Comparison of ENCODE assay signal across 23 cellular contexts in the genomic region with DNA sequence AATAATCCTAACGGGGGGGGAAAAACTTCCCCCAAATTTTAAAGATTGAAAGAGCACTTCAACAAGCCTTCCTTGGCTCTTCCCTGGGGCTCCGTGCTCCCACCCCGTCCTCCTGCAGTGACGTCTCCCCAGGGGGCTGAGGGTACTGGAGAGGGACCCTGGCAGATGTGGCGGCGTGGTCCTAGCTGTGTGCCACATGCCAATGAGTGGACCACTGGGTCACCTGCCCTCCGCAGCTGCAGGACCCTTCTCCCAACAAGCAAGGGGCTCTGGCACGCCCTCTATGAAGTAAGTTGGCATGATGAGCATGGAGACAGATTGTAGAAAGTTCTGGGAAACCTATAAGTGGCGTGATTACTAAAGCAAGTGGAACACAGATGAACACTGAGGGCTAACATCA. TPM values are rescaled to one million over a fixed set of nuclear protein-coding genes. Genes with fewer than 3 reads are reported as not detected.
DNase-seq lines count a peak whose midpoint lies in the region; ATAC-seq, FAIRE-seq and TF ChIP-seq lines count a peak whose summit lies in the region.
"Had no signal": no experiment of that assay in that cellular context is flagged by ENCODE, and none has a peak within 500 bp of the region (broad histone marks: within the 10 kb centered on the region; RNA-seq: fewer than 3 reads in every experiment).

No MANE protein-coding gene starts in this region.

- H3K4me3 ChIP-seq in right lobe of liver = no peak overlapping the region
- no peak overlapping the region for H3K4me3 ChIP-seq in HepG2 (replicated peaks in 1 of 3; ENCODE audit: insufficient read depth in 1 of 3, low read depth in 2 of 3, low read length in 3 of 3)
- H3K4me3 ChIP-seq in hepatocyte = no peak overlapping the region
- H3K4me3 ChIP-seq: BLaER1 treated with 17β-estradiol and CSF1 and Interleukin-3, amounts not matched to agents 10 nM and 100 nM had no signal

- H3K9me3 ChIP-seq in right lobe of liver = no peaks in the 10 kb centered on the region
- no peaks in the 10 kb centered on the region for H3K9me3 ChIP-seq in HepG2 (ENCODE audit: low read length)
- no peaks in the 10 kb centered on the region for H3K9me3 ChIP-seq in hepatocyte (ENCODE audit: low read depth)

- H3K79me2 ChIP-seq in HepG2 (ENCODE audit: insufficient read depth, low read length) (no peaks in the 10 kb centered on the region), hepatocyte (peaks cover 88% of the 10 kb centered on the region)

- H3K4me1 Mint-ChIP-seq in progenitor cell of endocrine pancreas (ENCODE audit: low read depth) = peaks cover 33% of the 10 kb centered on the region
- H3K4me1 Mint-ChIP-seq: IgD-negative memory B cell had no signal

- TF ChIP-seq POLR2A in right lobe of liver (IDR thresholded peaks at IDR 0.05) = no peak
- TF ChIP-seq POLR2A in HepG2 (IDR thresholded peaks at IDR 0.05; ENCODE audit: insufficient read depth in 1 of 2, low read depth in 2 of 2, low read length in 2 of 2) = no peak

- H4K20me1 ChIP-seq in HepG2 (ENCODE audit: insufficient read depth, low read length) = no peaks in the 10 kb centered on the region
- H4K20me1 ChIP-seq in hepatocyte (ENCODE audit: insufficient read depth, poor library complexity, severe bottlenecking) = peaks cover 60% of the 10 kb centered on the region

- no TSS peak for BruUV-seq in HepG2 (replicated peaks; lab: Mats Ljungman, UMichigan)

- H3K27ac ChIP-seq in right lobe of liver (no peak overlapping the region), HepG2 (ENCODE audit: extremely low read length, insufficient read depth, low read length) (no peak overlapping the region), hepatocyte (peak overlapping the region; percentile 18)
- H3K27ac ChIP-seq: BLaER1 treated with 17β-estradiol and CSF1 and Interleukin-3, amounts not matched to agents 10 nM and 100 nM had no signal

- POLR2A ChIA-PET in HepG2 (lab: Yijun Ruan, JAX) = no interaction called here

- no peak for TF ChIP-seq EP300 in HepG2 (IDR thresholded peaks at IDR 0.05; ENCODE audit: low read depth in 2 of 2, low read length in 2 of 2)
- TF ChIP-seq EP300 in HepG2 (CRISPR knock-in tag; IDR thresholded peaks at IDR 0.05; ENCODE audit: borderline replicate concordance) = no peak

- H3K4me1 ChIP-seq in right lobe of liver (no peaks in the 10 kb centered on the region), HepG2 (ENCODE audit: insufficient read depth, low read length) (no peaks in the 10 kb centered on the region), hepatocyte (ENCODE audit: insufficient read depth) (peaks cover 16% of the 10 kb centered on the region)

- CTCF ChIA-PET in HepG2 (lab: Yijun Ruan, JAX; ENCODE audit: low intra/inter-chr PET ratio, low total read pairs) = no interaction called here

- H3K9me3 Mint-ChIP-seq in progenitor cell of endocrine pancreas (ENCODE audit: low read depth) = no peaks in the 10 kb centered on the region
- H3K9me3 Mint-ChIP-seq: H9 had no signal

- H3K27me3 ChIP-seq in right lobe of liver (no peaks in the 10 kb centered on the region), HepG2 (ENCODE audit: control insufficient read depth in 1 of 2, insufficient read depth in 2 of 2, low read length in 2 of 2) (peaks cover 1 to 30% of the 10 kb centered on the region in 2 experiments; a peak in 4 of 5 replicates), hepatocyte (no peaks in the 10 kb centered on the region)
- H3K27me3 ChIP-seq: BLaER1 treated with 17β-estradiol and CSF1 and Interleukin-3, amounts not matched to agents 10 nM and 100 nM had no signal

- H3K36me3 ChIP-seq in right lobe of liver = no peaks in the 10 kb centered on the region
- H3K36me3 ChIP-seq in HepG2 (replicated peaks in 1 of 2; ENCODE audit: control insufficient read depth in 1 of 2, insufficient read depth in 2 of 2, low read length in 2 of 2) = no peaks in the 10 kb centered on the region
- no peaks in the 10 kb centered on the region for H3K36me3 ChIP-seq in hepatocyte (replicated peaks; ENCODE audit: insufficient read depth, low read depth)

- in situ Hi-C loops in HepG2 (cut with HindIII; ENCODE audit: extremely low pct_ligation_motif_present, low pct_unique_long_range_greater_than_20kb) = no loop called here

- DNase-seq in right lobe of liver = peak in 2 of 3 donors; percentile 36 to 43
- DNase-seq in HepG2 (ENCODE audit: low spot score) = no peak
- DNase-seq in hepatocyte (ENCODE audit: low spot score) = no peak
- no peak for DNase-seq in progenitor cell of endocrine pancreas (ENCODE audit: low spot score, unreplicated experiment)
- DNase-seq in ureter (ENCODE audit: low spot score) = peak; percentile 17
- DNase-seq in NCI-H526 treated with DMSO at 0.1 percent for 48 hours (lab: John Stamatoyannopoulos, UW) = no peak
- no peak for DNase-seq in urothelium cell line (ENCODE audit: low spot score)
- DNase-seq: Calu3; CD8-positive, alpha-beta T cell; GF-D8; H9; Karpas-422; MM.1S; NCI-H1092; NCI-H1436 treated with DMSO at 0.1 percent for 48 hours; NCI-H2081 treated with DMSO at 0.1 percent for 48 hours; NCI-H2227 treated with DMSO at 0.1 percent for 48 hours; NCI-H510A treated with DMSO at 0.1 percent for 48 hours; Right ventricle myocardium superior had no signal

- H3K27me3 Mint-ChIP-seq in progenitor cell of endocrine pancreas = no peaks in the 10 kb centered on the region
- H3K27me3 Mint-ChIP-seq: IgD-negative memory B cell had no signal

- H3K4me2 ChIP-seq in HepG2 (ENCODE audit: low read depth, low read length) (no peak overlapping the region), hepatocyte (peak overlapping the region; percentile 58)

- ATAC-seq in right lobe of liver = peak in 1 of 4 donors; percentile 29
- no peak for ATAC-seq in HepG2
- no peak for ATAC-seq in HG03571 (IDR thresholded peaks at IDR 0.05; ENCODE audit: unreplicated experiment)
- ATAC-seq: CD8-positive, alpha-beta T cell had no signal

- no peak overlapping the region for H3K4me3 Mint-ChIP-seq in progenitor cell of endocrine pancreas (ENCODE audit: low read depth)
- H3K4me3 Mint-ChIP-seq: CD8-positive, alpha-beta T cell; H9; IgD-negative memory B cell had no signal

- no peak for FAIRE-seq in HepG2 (lab: Jason Lieb, UNC)
- no peak for FAIRE-seq in urothelium cell line (lab: Jason Lieb, UNC)
- FAIRE-seq: HTR-8/SVneo had no signal

- H3K9me2 ChIP-seq in hepatocyte (replicated peaks; ENCODE audit: insufficient read depth) = no peaks in the 10 kb centered on the region

- no peak overlapping the region for H3K9ac ChIP-seq in HepG2 (ENCODE audit: insufficient read depth, low read depth, low read length)
- H3K9ac ChIP-seq: BLaER1 treated with 17β-estradiol and CSF1 and Interleukin-3, amounts not matched to agents 10 nM and 100 nM had no signal

- H2AFZ ChIP-seq in HepG2 (ENCODE audit: low read length) (no peak overlapping the region), hepatocyte (no peak overlapping the region)

- intact Hi-C loops in right lobe of liver (cut with DNase I) = no loop called here
- intact Hi-C loops in HepG2 (cut with micrococcal nuclease; ENCODE audit: unreplicated experiment) = no loop called here

- 80% methylated on average over 9 of the region's 9 CpGs for WGBS in right lobe of liver (ENCODE audit: insufficient coverage, low coverage, low lambda C conversion rate, missing lambda C conversion rate)
- WGBS in HepG2 (ENCODE audit: low lambda C conversion rate) = 13% methylated on average over 9 of the region's 9 CpGs
- WGBS in hepatocyte (ENCODE audit: low lambda C conversion rate, missing lambda C conversion rate) = 88% methylated on average over 9 of the region's 9 CpGs

- no peak for TF ChIP-seq RAD21 in HepG2 (CRISPR knock-in tag; IDR thresholded peaks at IDR 0.05)

- H3K27ac Mint-ChIP-seq in progenitor cell of endocrine pancreas = peak overlapping the region; percentile 76
- H3K27ac Mint-ChIP-seq: CD8-positive, alpha-beta T cell; H9 had no signal

- H3K36me3 Mint-ChIP-seq in progenitor cell of endocrine pancreas (ENCODE audit: insufficient read depth) = peaks cover 2% of the 10 kb centered on the region
- H3K36me3 Mint-ChIP-seq: CD8-positive, alpha-beta T cell; IgD-negative memory B cell had no signal

- no peak for TF ChIP-seq CTCF in right lobe of liver (IDR thresholded peaks at IDR 0.05)
- no peak for TF ChIP-seq CTCF in HepG2 (CRISPR knock-in tag; IDR thresholded peaks at IDR 0.05)
- no peak for TF ChIP-seq CTCF in hepatocyte (IDR thresholded peaks at IDR 0.05; ENCODE audit: poor library complexity)
- TF ChIP-seq CTCF in progenitor cell of endocrine pancreas (IDR thresholded peaks at IDR 0.05; ENCODE audit: unreplicated experiment) = no peak

TF ChIP-seq in HepG2, 621 proteins besides CTCF, POLR2A, EP300 and RAD21 (continues in another document):
- no peak for TF ChIP-seq ZBTB7A (CRISPR knock-in tag; IDR thresholded peaks at IDR 0.05)
- no peak for TF ChIP-seq XRCC5 (optimal IDR thresholded peaks at IDR 0.05; ENCODE audit: low read length)
- TF ChIP-seq ZNF383 (CRISPR knock-in tag; IDR thresholded peaks at IDR 0.05; ENCODE audit: borderline replicate concordance) = no peak
- TF ChIP-seq ZNF234 (CRISPR knock-in tag; conservative IDR thresholded peaks at IDR 0.05) = no peak

RNA-seq across cellular contexts. Expression of a gene that starts 46.7 kb away (rescaled TPM):
- total RNA-seq in right lobe of liver (10 to 100 TPM in 3 of 6 experiments, 1 to 10 TPM in 3; 5.5 to 21.0 (median 11.4) TPM), HepG2 (2016; rRNA removed; fragmentation: Illumina TruSeq; extraction: Trizol) (not detected in 2 replicates), hepatocyte (78.8 and 107 TPM in 2 replicates), progenitor cell of endocrine pancreas (242 and 256 TPM in 2 replicates), ureter (20.2 TPM)
- not detected in 2 replicates for total RNA-seq in HepG2 (2016; cell fraction: cytosol; rRNA removed; fragmentation: Illumina TruSeq; extraction: Trizol; ENCODE audit: low read depth)
- total RNA-seq in HepG2 (2016; cell fraction: insoluble cytoplasmic fraction; rRNA removed; fragmentation: Illumina TruSeq; extraction: Trizol) = not detected in 2 replicates
- not detected in 2 replicates for total RNA-seq in HepG2 (2016; cell fraction: membrane; rRNA removed; fragmentation: Illumina TruSeq; extraction: Trizol)
- total RNA-seq in HepG2 (2016; cell fraction: nucleus; rRNA removed; fragmentation: Illumina TruSeq; extraction: Trizol) = not detected in 2 replicates
- polyA plus RNA-seq in HepG2 (2011; rRNA removed) (not detected in 2 replicates), hepatocyte (110 and 118 TPM in 2 replicates)
- polyA plus RNA-seq in HepG2 (2011; cell fraction: cytosol; rRNA removed) = 0.04 TPM in 1 of 2 replicates, not detected in the other
- not detected in 2 replicates for polyA plus RNA-seq in HepG2 (2011; cell fraction: nucleus; rRNA removed)
- polyA plus RNA-seq in HepG2 (2012) = not detected in 2 replicates
- not detected in 2 replicates for polyA plus RNA-seq in HepG2 (2016; cell fraction: cytosol; fragmentation: Illumina TruSeq; extraction: Trizol; ENCODE audit: low read depth)
- polyA plus RNA-seq in HepG2 (2016; cell fraction: insoluble cytoplasmic fraction; fragmentation: Illumina TruSeq; extraction: Trizol; ENCODE audit: low read depth) = not detected in 2 replicates
- not detected in 2 replicates for polyA plus RNA-seq in HepG2 (2016; cell fraction: membrane; fragmentation: Illumina TruSeq; extraction: Trizol; ENCODE audit: low read depth)
- not detected in 2 replicates for polyA plus RNA-seq in HepG2 (2016; cell fraction: nucleus; fragmentation: Illumina TruSeq; extraction: Trizol; ENCODE audit: insufficient read depth, low read depth)
- 8.0 TPM in 1 of 2 replicates, not detected in the other for polyA minus RNA-seq in HepG2 (2011; rRNA and poly(A)+ RNA removed; ENCODE audit: low replicate concordance)
- polyA minus RNA-seq in HepG2 (2011; cell fraction: cytosol; rRNA and poly(A)+ RNA removed) = 0.53 TPM in 1 of 2 replicates, not detected in the other
- polyA minus RNA-seq in HepG2 (2011; cell fraction: nucleus; rRNA and poly(A)+ RNA removed) = 0.26 TPM in 1 of 2 replicates, not detected in the other
- total RNA-seq: Calu3 had no signal

Comparison
In these comparisons a context has a peak if more than half of its experiments do, and no peak if none do; other contexts are left out.
1. DNase-seq: peak in right lobe of liver (2 of 3) and ureter (single experiment); none in HepG2 (single experiment), hepatocyte (single experiment), progenitor cell of endocrine pancreas (single experiment), NCI-H526 treated with DMSO at 0.1 percent for 48 hours (single experiment) and urothelium cell line (single experiment).
2. RNA of a gene that starts 46.7 kb away (total RNA-seq): 242 to 256 TPM in progenitor cell of endocrine pancreas, 78.8 to 107 TPM in hepatocyte, 20.2 TPM in ureter (single experiment) and 5.5 to 21.0 TPM in right lobe of liver; not detected in HepG2; every median in the first group is over 4 times any median in the second.